ENCODE assay signal across 23 cellular contexts in the genomic region with DNA sequence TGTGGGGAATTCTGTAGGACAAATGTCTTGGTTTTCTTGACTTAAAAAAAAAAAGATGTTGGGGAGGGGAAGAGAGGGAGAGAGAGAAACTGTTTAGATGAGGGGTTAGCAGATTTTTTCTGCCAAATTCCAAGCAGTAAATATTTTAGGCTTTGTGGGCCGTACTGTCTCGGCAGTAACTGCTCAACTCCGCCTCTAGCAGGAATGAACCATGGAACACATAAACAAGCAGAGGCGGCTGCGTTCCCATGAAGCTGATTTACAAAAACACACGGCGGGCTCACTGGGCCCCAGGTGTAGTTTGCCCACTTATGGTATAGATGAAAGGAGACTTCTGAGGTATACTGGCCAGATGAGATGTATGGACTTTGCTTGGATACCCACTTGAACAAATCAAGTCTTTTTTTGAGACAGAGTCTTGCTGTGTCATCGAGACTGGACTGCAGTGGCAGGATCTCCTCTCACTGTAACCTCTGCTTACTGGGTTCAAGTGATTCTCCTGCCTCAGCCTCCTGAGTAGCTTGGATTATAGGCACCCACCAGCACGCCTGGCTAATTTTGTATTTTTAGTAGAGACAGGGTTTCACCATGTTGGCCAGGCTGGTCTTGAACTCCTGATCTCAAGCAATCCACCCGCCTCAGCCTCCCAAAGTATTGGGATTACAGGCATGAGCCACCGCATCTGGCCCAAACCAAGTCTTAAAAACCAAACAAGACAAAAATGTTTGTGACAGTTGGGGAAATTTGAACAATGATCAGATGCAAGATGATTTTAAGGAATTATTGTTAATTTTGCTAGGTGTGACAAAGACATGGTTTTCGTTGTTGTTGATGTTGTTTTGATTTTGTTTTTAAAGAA. TPM values are rescaled to one million over a fixed set of nuclear protein-coding genes. Genes with fewer than 3 reads are reported as not detected.
DNase-seq lines count a peak whose midpoint lies in the region; ATAC-seq and TF ChIP-seq lines count a peak whose summit lies in the region.
"Had no signal": no experiment of that assay in that cellular context is flagged by ENCODE, and none has a peak within 500 bp of the region (broad histone marks: within the 10 kb centered on the region; RNA-seq: fewer than 3 reads in every experiment).

No MANE protein-coding gene starts in this region.

- H3K4me1 ChIP-seq in IMR-90 (ENCODE audit: control insufficient read depth, insufficient read depth, low read length) (peaks cover 19% of the 10 kb centered on the region), spleen (peaks cover 0 to 6% (median 0%) of the 10 kb centered on the region in 6 donors)

- no peaks in the 10 kb centered on the region for H3K79me1 ChIP-seq in IMR-90 (ENCODE audit: low read depth in 1 of 2, low read length in 2 of 2)

- peak overlapping the region; percentile 79 for H2BK20ac ChIP-seq in IMR-90 (ENCODE audit: low read depth, low read length)

- no peak overlapping the region for H3K9ac ChIP-seq in IMR-90 (ENCODE audit: low read depth, low read length)

- dilution Hi-C loops in IMR-90 (cut with HindIII; ENCODE audit: low sequenced_read_pairs, unreplicated experiment) = no loop called here

- peak overlapping the region; percentile 57; the same call in 1 of the 2 replicates for H3K14ac ChIP-seq in IMR-90 (replicated peaks; ENCODE audit: low read depth, low read length)

- TF ChIP-seq RAD21 in IMR-90 (IDR thresholded peaks at IDR 0.05; ENCODE audit: low read length) = no peak

- H3K9me3 ChIP-seq in IMR-90 (ENCODE audit: control insufficient read depth, insufficient read depth, low read length) = 0 out of 2 replicates have a peak, but pooled peaks cover 4% of the 10 kb centered on the region
- H3K9me3 ChIP-seq in spleen = peaks cover 0 to 11% (median 9%) of the 10 kb centered on the region in 8 donors

- H3K27me3 ChIP-seq in IMR-90 (ENCODE audit: control insufficient read depth, insufficient read depth, low read length) (no peaks in the 10 kb centered on the region), spleen (replicated peaks in 1 of 7) (peaks cover 0 to 22% (median 0%) of the 10 kb centered on the region in 7 donors)
- H3K27me3 ChIP-seq: tibial nerve had no signal

- H4K91ac ChIP-seq in IMR-90 (ENCODE audit: insufficient read depth, low read depth, low read length) = peak overlapping the region; percentile 66

- no peak overlapping the region for H2AK5ac ChIP-seq in IMR-90 (ENCODE audit: low read depth, low read length)

- intact Hi-C loops in IMR-90 (cut with micrococcal nuclease) (no loop called here), spleen (cut with DNase I; ENCODE audit: low total_unique reads) (no loop called here)

- no peak for TF ChIP-seq POLR2A in IMR-90 (IDR thresholded peaks at IDR 0.05; ENCODE audit: low read depth, low read length)
- no peak for TF ChIP-seq POLR2A in spleen (IDR thresholded peaks at IDR 0.05)

- H2BK120ac ChIP-seq in IMR-90 (ENCODE audit: low read depth, low read length) = peak overlapping the region; percentile 80

- H3K9me3 Mint-ChIP-seq in mesothelial cell of epicardium = peaks cover 11% of the 10 kb centered on the region

- no peak overlapping the region for H3K4me3 Mint-ChIP-seq in mesothelial cell of epicardium
- H3K4me3 Mint-ChIP-seq: memory B cell; stimulated activated naive B cell treated with anti-CD40 and anti-IgM and Interleukin-4, amounts not matched to agents 10 μg/mL and 1 μg/mL and 100 μg/mL, for 72 hours; T-helper 1 cell treated with Interleukin-12 subunit alpha and Interleukin-12 subunit beta and Interleukin-4 antibody, amounts not matched to agents 30 μg/mL and 1 μg/mL, for 36 hours had no signal

- peaks cover 17% of the 10 kb centered on the region for H3K9me1 ChIP-seq in IMR-90 (ENCODE audit: insufficient read depth, low read length)

- no peaks in the 10 kb centered on the region for H3K36me3 Mint-ChIP-seq in mesothelial cell of epicardium
- H3K36me3 Mint-ChIP-seq: memory B cell; stimulated activated naive B cell treated with anti-CD40 and anti-IgM and Interleukin-4, amounts not matched to agents 10 μg/mL and 1 μg/mL and 100 μg/mL, for 72 hours had no signal

- 45 to 100% methylated on average over 1 to 5 of the region's 12 CpGs for WGBS in IMR-90 (ENCODE audit: extremely low coverage in 2 of 2, insufficient read length in 1 of 2), 2 experiments
- 81 to 89% (median 84%) methylated on average over 12 of the region's 12 CpGs for WGBS in spleen, 5 donors

- peak overlapping the region; percentile 76; the same call in 1 of the 3 replicates for H2BK15ac ChIP-seq in IMR-90 (ENCODE audit: low read depth, low read length)

- H2BK5ac ChIP-seq in IMR-90 (ENCODE audit: low read depth, low read length, poor library complexity, severe bottlenecking) = no peak overlapping the region

- in situ Hi-C loops in IMR-90 (cut with MboI; ENCODE audit: low sequenced_read_pairs) = no loop called here

- H3K27ac ChIP-seq in IMR-90 (ENCODE audit: insufficient read depth, low read length) (peak overlapping the region; percentile 72; the same call in 1 of the 2 replicates), caudate nucleus (ENCODE audit: low read depth, low read length) (peak overlapping the region; percentile 2), spleen (no peak overlapping the region)

- H3K23ac ChIP-seq in IMR-90 (ENCODE audit: low read depth, low read length) = peak overlapping the region; percentile 44; the same call in 1 of the 2 replicates

- H4K5ac ChIP-seq in IMR-90 (ENCODE audit: low read depth, low read length) = peak overlapping the region; percentile 18; the same call in 1 of the 2 replicates

- POLR2A ChIA-PET in IMR-90 (lab: Charles Lee; ENCODE audit: unreplicated experiment) = no interaction called here

- peak overlapping the region in 1 of 2 experiments; percentile 79; a peak in 1 of 4 replicates for H4K8ac ChIP-seq in IMR-90 (ENCODE audit: low read depth in 2 of 2, low read length in 2 of 2)

- H3K27me3 Mint-ChIP-seq in mesothelial cell of epicardium (ENCODE audit: low read depth) = peaks cover 6% of the 10 kb centered on the region

- TF ChIP-seq CTCF in IMR-90 (conservative IDR thresholded peaks at IDR 0.05; ENCODE audit: low read depth, low read length) = no peak
- TF ChIP-seq CTCF in mesothelial cell of epicardium (IDR thresholded peaks at IDR 0.05; ENCODE audit: unreplicated experiment) = no peak
- no peak for TF ChIP-seq CTCF in spleen (IDR thresholded peaks at IDR 0.05 in 8 of 11, conservative IDR thresholded peaks at IDR 0.05 in 3 of 11)

- no TSS peak for BruUV-seq in IMR-90 (replicated peaks; lab: Mats Ljungman, UMichigan)

- H3K27ac Mint-ChIP-seq in mesothelial cell of epicardium = peak overlapping the region; percentile 87
- H3K27ac Mint-ChIP-seq: memory B cell; stimulated activated naive B cell treated with anti-CD40 and anti-IgM and Interleukin-4, amounts not matched to agents 10 μg/mL and 1 μg/mL and 100 μg/mL, for 72 hours; T-helper 1 cell treated with Interleukin-12 subunit alpha and Interleukin-12 subunit beta and Interleukin-4 antibody, amounts not matched to agents 30 μg/mL and 1 μg/mL, for 36 hours had no signal

- no peak overlapping the region for H3K56ac ChIP-seq in IMR-90 (ENCODE audit: extremely low read depth, insufficient read depth, low read length)

- H3K4me2 ChIP-seq in IMR-90 (ENCODE audit: low read depth, low read length) = peak overlapping the region; percentile 14; the same call in 1 of the 2 replicates

- peaks cover 23% of the 10 kb centered on the region for H3K4me1 Mint-ChIP-seq in mesothelial cell of epicardium

- no peak overlapping the region for H3K4me3 ChIP-seq in IMR-90 (ENCODE audit: insufficient read depth, low read depth, low read length)
- H3K4me3 ChIP-seq in spleen = no peak overlapping the region
- H3K4me3 ChIP-seq: tibial nerve had no signal

- CTCF ChIA-PET in IMR-90 (lab: Yijun Ruan, JAX) = no interaction called here

- peak overlapping the region; percentile 88 for H3K4ac ChIP-seq in IMR-90 (ENCODE audit: low read depth, low read length)

- peak; percentile 65 for ATAC-seq in IMR-90 (ENCODE audit: low read depth)
- no peak for ATAC-seq in HG03354 (IDR thresholded peaks at IDR 0.05; ENCODE audit: poor library complexity, severe bottlenecking, unreplicated experiment)
- ATAC-seq in GM21737 (IDR thresholded peaks at IDR 0.05; ENCODE audit: unreplicated experiment) = no peak
- ATAC-seq: stimulated activated naive B cell treated with anti-CD40 and anti-IgM and Interleukin-4, amounts not matched to agents 10 μg/mL and 1 μg/mL and 100 μg/mL, for 72 hours had no signal

- H3K18ac ChIP-seq in IMR-90 (ENCODE audit: low read depth, low read length) = peak overlapping the region; percentile 35; the same call in 1 of the 2 replicates

- DNase-seq in IMR-90 (peak; percentile 69), caudate nucleus (lab: John Stamatoyannopoulos, UW) (no peak), mesothelial cell of epicardium (ENCODE audit: low spot score in 2 of 2, unreplicated experiment in 2 of 2) (no peak), spleen (peak; percentile 29), DMS 273 treated with DMSO at 0.1 percent for 48 hours (lab: John Stamatoyannopoulos, UW) (no peak)
- no peak for DNase-seq in activated naive CD4-positive, alpha-beta T cell treated with anti-CD3 and anti-CD28 coated beads, Interleukin-2, amount 50 U/mL, for 16 hours
- DNase-seq: activated CD4-positive, alpha-beta T cell treated with anti-CD3 and anti-CD28 coated beads, Interleukin-2, amount 50 U/mL, for 1 hour; activated naive CD4-positive, alpha-beta T cell treated with Interleukin-2 at 50 U/mL for 16 hours; aorta; COR-L47; EL; hypothalamus; NCI-H1092; NCI-H748 treated with DMSO at 0.1 percent for 48 hours; OCI-M1; retina; SIG-M5; stimulated activated naive B cell treated with anti-CD40 and anti-IgM and Interleukin-4, amounts not matched to agents 10 μg/mL and 1 μg/mL and 100 μg/mL, for 72 hours had no signal

- H2AK9ac ChIP-seq in IMR-90 (replicated peaks; ENCODE audit: low read depth, low read length, poor library complexity) = no peak overlapping the region

- H2AFZ ChIP-seq in IMR-90 (replicated peaks; ENCODE audit: low read length, poor library complexity) = peak overlapping the region; percentile 77

- H3K36me3 ChIP-seq in IMR-90 (ENCODE audit: control insufficient read depth, insufficient read depth, low read length) (no peaks in the 10 kb centered on the region), spleen (no peaks in the 10 kb centered on the region)
- H3K36me3 ChIP-seq: tibial nerve had no signal

- no peaks in the 10 kb centered on the region for H4K20me1 ChIP-seq in IMR-90 (ENCODE audit: insufficient read depth, low read length)

RNA-seq across cellular contexts. Expression of a gene that starts 9.7 kb away (rescaled TPM):
- total RNA-seq in IMR-90 (2012; rRNA removed) (under 0.01 TPM in 2 replicates), mesothelial cell of epicardium (3.2 to 4.1 TPM (median 3.9 TPM) in 3 replicates), spleen (1 to 10 TPM in 1 of 7 donors, under 1 TPM in 6; 0.09 to 1.2 (median 0.46) TPM)
- polyA plus RNA-seq in IMR-90 (2012; rRNA removed) (0.31 and 0.33 TPM in 2 replicates), spleen (under 1 TPM; 0.26 to 0.39 (median 0.32) TPM)
- polyA plus RNA-seq in IMR-90 (2012; cell fraction: cytosol; rRNA removed) = 0.14 and 0.34 TPM in 2 replicates
- 2.5 and 4.3 TPM in 2 replicates for polyA plus RNA-seq in IMR-90 (2012; cell fraction: nucleus; rRNA removed; ENCODE audit: low replicate concordance)

Comparison
In these comparisons a context has a peak if more than half of its experiments do, and no peak if none do; other contexts are left out.
1. DNase-seq: peak in IMR-90 (single experiment) and spleen (single experiment); none in caudate nucleus (0 of 61), mesothelial cell of epicardium (0 of 2), activated naive CD4-positive, alpha-beta T cell treated with anti-CD3 and anti-CD28 coated beads, Interleukin-2, amount 50 U/mL, for 16 hours (single experiment) and DMS 273 treated with DMSO at 0.1 percent for 48 hours (single experiment).
2. H3K27ac ChIP-seq: peak in IMR-90 (single experiment) and caudate nucleus (single experiment); none in spleen (0 of 8).